ENCODE assay signal across 11 cellular contexts in the genomic region with DNA sequence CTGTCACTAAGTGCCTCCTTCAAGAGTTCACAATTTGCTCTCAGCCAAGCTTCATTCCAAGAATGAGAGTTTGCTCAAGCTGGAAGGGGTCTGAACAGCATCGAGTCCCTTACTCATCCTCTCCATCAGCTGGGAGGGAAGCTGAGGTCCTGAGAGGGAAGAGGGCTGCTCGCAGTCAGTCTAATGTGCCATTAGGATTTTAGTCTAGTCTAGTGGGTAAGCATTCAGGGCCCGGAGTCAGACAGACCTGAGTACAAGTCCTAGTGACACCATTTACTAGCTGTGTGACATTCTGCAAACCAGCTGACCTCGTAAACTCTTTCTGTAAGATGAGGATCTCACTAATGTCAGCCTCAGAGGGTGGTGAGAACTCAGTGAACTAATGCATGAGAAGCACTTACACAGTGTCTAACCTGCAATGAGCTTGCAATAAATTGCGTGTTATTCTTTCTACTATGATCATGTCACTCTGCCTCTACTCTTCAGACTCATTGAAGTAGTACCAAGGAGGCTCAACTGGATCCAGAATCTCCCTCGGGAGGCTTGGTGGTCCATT. TPM values are rescaled to one million over a fixed set of nuclear protein-coding genes. Genes with fewer than 3 reads are reported as not detected.
A peak's percentile ranks its signal among the peaks of the same experiment; 100 is the strongest.
DNase-seq lines count a peak whose midpoint lies in the region; ATAC-seq, FAIRE-seq and TF ChIP-seq lines count a peak whose summit lies in the region.
"Had no signal": no experiment of that assay in that cellular context is flagged by ENCODE, and none has a peak within 500 bp of the region (broad histone marks: within the 10 kb centered on the region; RNA-seq: fewer than 3 reads in every experiment).

No MANE protein-coding gene starts in this region.

- H2AFZ ChIP-seq in hepatocyte = no peak overlapping the region

- 66% methylated on average over 6 of the region's 6 CpGs for WGBS in hepatocyte (ENCODE audit: low lambda C conversion rate, missing lambda C conversion rate)

- H3K27ac ChIP-seq in CD4-positive, CD25-positive, alpha-beta regulatory T cell (ENCODE audit: insufficient read depth, low read length, poor library complexity, severe bottlenecking) = peak overlapping the region; percentile 84
- H3K27ac ChIP-seq in hepatocyte = no peak overlapping the region
- H3K27ac ChIP-seq: coronary artery had no signal

- H3K4me1 ChIP-seq in CD4-positive, CD25-positive, alpha-beta regulatory T cell (ENCODE audit: control insufficient read depth, insufficient read depth, low read length, poor library complexity, severe bottlenecking) = peaks cover 59% of the 10 kb centered on the region
- H3K4me1 ChIP-seq in hepatocyte (ENCODE audit: insufficient read depth) = no peaks in the 10 kb centered on the region

- CTCF ChIA-PET in activated naive CD4-positive, alpha-beta T cell treated with anti-CD3 and anti-CD28 coated beads, Interleukin-2, amount 10 ng/mL, durations not matched to agents 7 days and 5 days (lab: Charles Lee) = interaction anchor here (0.7 to 2.9 kb wide), 14 partner anchors 19 to 91 kb away, joined by 3 to 29 read pairs (median 4); a partner anchor contains a TSS

- peak; percentile 27 to 28 for ATAC-seq in CD4-positive, CD25-positive, alpha-beta regulatory T cell (ENCODE audit: low read depth in 2 of 2)
- ATAC-seq in natural killer cell = peak; percentile 47 to 55 (median 49)

- peaks cover 0 to 2% (median 0%) of the 10 kb centered on the region in 7 donors for H3K9me3 Mint-ChIP-seq in CD4-positive, CD25-positive, alpha-beta regulatory T cell
- H3K9me3 Mint-ChIP-seq in IgD-negative memory B cell (no peaks in the 10 kb centered on the region), natural killer cell (no peaks in the 10 kb centered on the region)
- H3K9me3 Mint-ChIP-seq in activated naive CD4-positive, alpha-beta T cell treated with anti-CD3 and anti-CD28 coated beads, Interleukin-2, amount 10 ng/mL, durations not matched to agents 7 days and 5 days = peaks cover 7% of the 10 kb centered on the region

- peak overlapping the region; percentile 77 to 93 (median 87) for H3K4me3 Mint-ChIP-seq in CD4-positive, CD25-positive, alpha-beta regulatory T cell
- H3K4me3 Mint-ChIP-seq in IgD-negative memory B cell (peak overlapping the region; percentile 69 to 96 (median 88)), natural killer cell (peak overlapping the region; percentile 81)
- peak overlapping the region; percentile 60 for H3K4me3 Mint-ChIP-seq in activated naive CD4-positive, alpha-beta T cell treated with anti-CD3 and anti-CD28 coated beads, Interleukin-2, amount 10 ng/mL, durations not matched to agents 7 days and 5 days

- peaks cover 23 to 95% (median 68%) of the 10 kb centered on the region in 4 donors for H3K4me1 Mint-ChIP-seq in CD4-positive, CD25-positive, alpha-beta regulatory T cell
- peaks cover 47 to 58% (median 51%) of the 10 kb centered on the region in 3 donors for H3K4me1 Mint-ChIP-seq in IgD-negative memory B cell
- H3K4me1 Mint-ChIP-seq in activated naive CD4-positive, alpha-beta T cell treated with anti-CD3 and anti-CD28 coated beads, Interleukin-2, amount 10 ng/mL, durations not matched to agents 7 days and 5 days = peaks cover 65% of the 10 kb centered on the region
- peaks cover 63 to 64% of the 10 kb centered on the region in 2 donors for H3K4me1 Mint-ChIP-seq in natural killer cell

- no peaks in the 10 kb centered on the region for H3K36me3 ChIP-seq in CD4-positive, CD25-positive, alpha-beta regulatory T cell (ENCODE audit: control insufficient read depth, insufficient read depth, low read length)
- H3K36me3 ChIP-seq in hepatocyte (replicated peaks; ENCODE audit: insufficient read depth, low read depth) = no peaks in the 10 kb centered on the region

- H3K4me2 ChIP-seq in hepatocyte = no peak overlapping the region

- intact Hi-C loops in natural killer cell (cut with micrococcal nuclease) = loop anchor here (1.0 to 5.0 kb wide), 2 partner anchors 14 to 40 kb away; a partner anchor contains a TSS
- intact Hi-C loops in cardiac septum (cut with DNase I) = no loop called here

- H4K20me1 ChIP-seq in hepatocyte (ENCODE audit: insufficient read depth, poor library complexity, severe bottlenecking) = no peaks in the 10 kb centered on the region

- no peak for FAIRE-seq in D721Med (lab: Jason Lieb, UNC)

- TF ChIP-seq CTCF in natural killer cell (IDR thresholded peaks at IDR 0.05) = no peak
- no peak for TF ChIP-seq CTCF in D721Med (IDR thresholded peaks at IDR 0.05; ENCODE audit: insufficient read depth, missing control alignments)
- TF ChIP-seq CTCF in hepatocyte (IDR thresholded peaks at IDR 0.05; ENCODE audit: poor library complexity) = no peak

- no peaks in the 10 kb centered on the region for H3K9me2 ChIP-seq in hepatocyte (replicated peaks; ENCODE audit: insufficient read depth)

- peak overlapping the region; percentile 78 for H3K4me3 ChIP-seq in CD4-positive, CD25-positive, alpha-beta regulatory T cell (ENCODE audit: low read depth, low read length)
- no peak overlapping the region for H3K4me3 ChIP-seq in hepatocyte
- H3K4me3 ChIP-seq: coronary artery had no signal

- no peaks in the 10 kb centered on the region for H3K9me3 ChIP-seq in CD4-positive, CD25-positive, alpha-beta regulatory T cell (ENCODE audit: control insufficient read depth in 2 of 2, low read length in 2 of 2)
- H3K9me3 ChIP-seq in hepatocyte (ENCODE audit: low read depth) = no peaks in the 10 kb centered on the region

- no peaks in the 10 kb centered on the region for H3K27me3 Mint-ChIP-seq in CD4-positive, CD25-positive, alpha-beta regulatory T cell
- peaks cover 1% of the 10 kb centered on the region for H3K27me3 Mint-ChIP-seq in IgD-negative memory B cell
- peaks cover 7% of the 10 kb centered on the region for H3K27me3 Mint-ChIP-seq in activated naive CD4-positive, alpha-beta T cell treated with anti-CD3 and anti-CD28 coated beads, Interleukin-2, amount 10 ng/mL, durations not matched to agents 7 days and 5 days
- no peaks in the 10 kb centered on the region for H3K27me3 Mint-ChIP-seq in natural killer cell (ENCODE audit: low read depth in 2 of 2)

- peak in 1 of 3 donors; percentile 44 for DNase-seq in CD4-positive, CD25-positive, alpha-beta regulatory T cell
- DNase-seq in activated naive CD4-positive, alpha-beta T cell treated with anti-CD3 and anti-CD28 coated beads, Interleukin-2, amount 10 ng/mL, durations not matched to agents 7 days and 5 days = peak; percentile 30
- no peak for DNase-seq in natural killer cell
- DNase-seq in D721Med (ENCODE audit: insufficient read length, low spot score) = no peak
- DNase-seq in hepatocyte (ENCODE audit: low spot score) = no peak
- DNase-seq in cardiac septum (ENCODE audit: low spot score) = no peak
- DNase-seq in GM03348 (ENCODE audit: low spot score) = no peak
- DNase-seq: SHP77 treated with DMSO at 0.1 percent for 48 hours had no signal

- H3K36me3 Mint-ChIP-seq in CD4-positive, CD25-positive, alpha-beta regulatory T cell = no peaks in the 10 kb centered on the region
- H3K36me3 Mint-ChIP-seq in IgD-negative memory B cell (no peaks in the 10 kb centered on the region), natural killer cell (no peaks in the 10 kb centered on the region)
- H3K36me3 Mint-ChIP-seq in activated naive CD4-positive, alpha-beta T cell treated with anti-CD3 and anti-CD28 coated beads, Interleukin-2, amount 10 ng/mL, durations not matched to agents 7 days and 5 days = peaks cover 2% of the 10 kb centered on the region

- H3K27ac Mint-ChIP-seq in CD4-positive, CD25-positive, alpha-beta regulatory T cell = peak overlapping the region; percentile 99 to 100 (median 99)
- H3K27ac Mint-ChIP-seq in IgD-negative memory B cell (peak overlapping the region; percentile 76 to 97 (median 95)), natural killer cell (peak overlapping the region; percentile 91)
- peak overlapping the region; percentile 96 for H3K27ac Mint-ChIP-seq in activated naive CD4-positive, alpha-beta T cell treated with anti-CD3 and anti-CD28 coated beads, Interleukin-2, amount 10 ng/mL, durations not matched to agents 7 days and 5 days

- H3K79me2 ChIP-seq in hepatocyte = no peaks in the 10 kb centered on the region

- H3K27me3 ChIP-seq in CD4-positive, CD25-positive, alpha-beta regulatory T cell (ENCODE audit: control insufficient read depth, insufficient read depth, low read length) = no peaks in the 10 kb centered on the region
- H3K27me3 ChIP-seq in hepatocyte = no peaks in the 10 kb centered on the region

RNA-seq across cellular contexts. Expression of a gene that starts 41.2 kb away (rescaled TPM):
- 90.3 TPM for total RNA-seq in CD4-positive, CD25-positive, alpha-beta regulatory T cell
- polyA plus RNA-seq in CD4-positive, CD25-positive, alpha-beta regulatory T cell = 10 to 100 TPM; 15.9 to 22.1 (median 17.6) TPM
- 1.2 TPM for polyA plus RNA-seq in IgD-negative memory B cell
- total RNA-seq in natural killer cell = 10 to 100 TPM; 24.8 to 42.0 (median 40.2) TPM
- not detected in 2 replicates for total RNA-seq in hepatocyte
- polyA plus RNA-seq in hepatocyte = not detected in 2 replicates
- 0.05 TPM for total RNA-seq in cardiac septum
- total RNA-seq: fibroblast of lung had no signal
- polyA plus RNA-seq: fibroblast of lung had no signal

Comparison
In these comparisons a context has a peak if more than half of its experiments do, and no peak if none do; other contexts are left out.
1. RNA of a gene that starts 41.2 kb away (total RNA-seq): 90.3 TPM in CD4-positive, CD25-positive, alpha-beta regulatory T cell (single experiment) and 24.8 to 42.0 TPM in natural killer cell; 0.05 TPM in cardiac septum (single experiment) and not detected in hepatocyte; every median in the first group is over 10 times any median in the second.
2. Peak in every context shown above with its lines, with median percentiles within 50 percentile points of each other: H3K27ac Mint-ChIP-seq and H3K4me3 Mint-ChIP-seq.